10 cellular contexts compared by ENCODE assay signal in genomic region chr11:118786657-118787056, GRCh38. TPM values are rescaled to one million over a fixed set of nuclear protein-coding genes. Genes with fewer than 3 reads are reported as not detected.
DNase-seq lines count a peak whose midpoint lies in the region; ATAC-seq lines count a peak whose summit lies in the region.
"Had no signal": no experiment of that assay in that cellular context is flagged by ENCODE, and none has a peak within 500 bp of the region (broad histone marks: within the 10 kb centered on the region; RNA-seq: fewer than 3 reads in every experiment).

No MANE protein-coding gene starts in this region.

- H3K36me3 ChIP-seq in BLaER1 treated with 17β-estradiol and CSF1 and Interleukin-3, amounts not matched to agents 10 nM and 100 nM = peaks cover 47 to 76% (median 68%) of the 10 kb centered on the region in 11 experiments
- peaks cover 32% of the 10 kb centered on the region for H3K36me3 ChIP-seq in GM23248 (ENCODE audit: low read depth)
- H3K36me3 ChIP-seq in aorta (ENCODE audit: control insufficient read depth in 1 of 2, insufficient read depth in 2 of 2, low read length in 1 of 2) = no peaks in the 10 kb centered on the region

- H3K9me3 Mint-ChIP-seq in activated T-helper 2 cell treated with anti-CD3 and anti-CD28 coated beads, Interferon-gamma antibody, Interleukin-2, Interleukin-4, amounts not matched to agents 10 μg/mL and 5 μg/mL and 100 μg/mL, durations not matched to agents 14 hours and 24 hours and 36 hours = no peaks in the 10 kb centered on the region
- H3K9me3 Mint-ChIP-seq in naive thymus-derived CD8-positive, alpha-beta T cell = no peaks in the 10 kb centered on the region

- no peak for ATAC-seq in naive thymus-derived CD8-positive, alpha-beta T cell
- ATAC-seq in aorta (ENCODE audit: low FRiP score) = no peak

- WGBS in GM23248 (ENCODE audit: low coverage in 1 of 2, low lambda C conversion rate in 2 of 2, missing lambda C conversion rate in 2 of 2), 2 experiments = 30 to 49% methylated on average over 2 of the region's 2 CpGs
- WGBS in aorta, 2 donors = 49 to 58% methylated on average over 2 of the region's 2 CpGs

- peaks cover 32 to 54% (median 43%) of the 10 kb centered on the region in 10 experiments for H3K4me1 ChIP-seq in BLaER1 treated with 17β-estradiol and CSF1 and Interleukin-3, amounts not matched to agents 10 nM and 100 nM
- H3K4me1 ChIP-seq in GM23248 (ENCODE audit: insufficient read depth) = peaks cover 19% of the 10 kb centered on the region
- H3K4me1 ChIP-seq in aorta (ENCODE audit: control insufficient read depth in 1 of 2, insufficient read depth in 2 of 2, low read length in 2 of 2) = peaks cover 0 to 2% of the 10 kb centered on the region in 2 donors

- no peak overlapping the region; a peak in 1 of 22 replicates for H3K27ac ChIP-seq in BLaER1 treated with 17β-estradiol and CSF1 and Interleukin-3, amounts not matched to agents 10 nM and 100 nM
- peak overlapping the region; percentile 3; the same call in 1 of the 2 replicates for H3K27ac ChIP-seq in GM23248
- no peak overlapping the region for H3K27ac ChIP-seq in aorta (ENCODE audit: low read depth in 1 of 2, low read length in 2 of 2)
- H3K27ac ChIP-seq: KMS-11 had no signal

- no peak overlapping the region for H3K4me3 ChIP-seq in BLaER1 treated with 17β-estradiol and CSF1 and Interleukin-3, amounts not matched to agents 10 nM and 100 nM
- H3K4me3 ChIP-seq in GM23248 (no peak overlapping the region), aorta (ENCODE audit: low read length in 2 of 2) (no peak overlapping the region)

- H3K36me3 Mint-ChIP-seq in activated T-helper 2 cell treated with anti-CD3 and anti-CD28 coated beads, Interferon-gamma antibody, Interleukin-2, Interleukin-4, amounts not matched to agents 10 μg/mL and 5 μg/mL and 100 μg/mL, durations not matched to agents 14 hours and 24 hours and 36 hours (ENCODE audit: low read depth) = peaks cover 58% of the 10 kb centered on the region
- peaks cover 9 to 62% (median 14%) of the 10 kb centered on the region in 3 donors for H3K36me3 Mint-ChIP-seq in naive thymus-derived CD8-positive, alpha-beta T cell

- no peaks in the 10 kb centered on the region for H3K27me3 ChIP-seq in BLaER1 treated with 17β-estradiol and CSF1 and Interleukin-3, amounts not matched to agents 10 nM and 100 nM
- H3K27me3 ChIP-seq in GM23248 (replicated peaks; ENCODE audit: insufficient read depth) = no peaks in the 10 kb centered on the region
- H3K27me3 ChIP-seq in aorta (ENCODE audit: control insufficient read depth in 1 of 2, insufficient read depth in 2 of 2, low read length in 1 of 2) = no peaks in the 10 kb centered on the region

- POLR2A ChIA-PET in naive thymus-derived CD8-positive, alpha-beta T cell (lab: Charles Lee) = interaction anchor here (0.6 to 10.2 kb wide), 9 partner anchors 12 to 211 kb away, joined by 3 to 503 read pairs (median 4); partner anchors contain the start of gene CENATAC

- H3K9ac ChIP-seq in BLaER1 treated with 17β-estradiol and CSF1 and Interleukin-3, amounts not matched to agents 10 nM and 100 nM = peak overlapping the region in 8 of 11 experiments; percentile 4 to 38 (median 21); a peak in 11 of 22 replicates
- peak overlapping the region; percentile 2; the same call in 1 of the 2 replicates for H3K9ac ChIP-seq in GM23248
- H3K9ac ChIP-seq: KMS-11 had no signal

- no peaks in the 10 kb centered on the region for H3K27me3 Mint-ChIP-seq in activated T-helper 2 cell treated with anti-CD3 and anti-CD28 coated beads, Interferon-gamma antibody, Interleukin-2, Interleukin-4, amounts not matched to agents 10 μg/mL and 5 μg/mL and 100 μg/mL, durations not matched to agents 14 hours and 24 hours and 36 hours (ENCODE audit: low read depth)
- no peaks in the 10 kb centered on the region for H3K27me3 Mint-ChIP-seq in naive thymus-derived CD8-positive, alpha-beta T cell

- peak overlapping the region; percentile 39 to 99 (median 92); a peak in 21 of 22 replicates for H3K4me2 ChIP-seq in BLaER1 treated with 17β-estradiol and CSF1 and Interleukin-3, amounts not matched to agents 10 nM and 100 nM
- H3K4me2 ChIP-seq in GM23248 (ENCODE audit: unreplicated experiment) = peak overlapping the region; percentile 5
- H3K4me2 ChIP-seq: KMS-11 had no signal

- in situ Hi-C loops in GM23248 (cut with MboI) = no loop called here

- no peak overlapping the region for H2AFZ ChIP-seq in GM23248

- no peaks in the 10 kb centered on the region for H3K9me2 ChIP-seq in GM23248 (ENCODE audit: insufficient read depth)

- H3K4me3 Mint-ChIP-seq in activated T-helper 2 cell treated with anti-CD3 and anti-CD28 coated beads, Interferon-gamma antibody, Interleukin-2, Interleukin-4, amounts not matched to agents 10 μg/mL and 5 μg/mL and 100 μg/mL, durations not matched to agents 14 hours and 24 hours and 36 hours (ENCODE audit: low read depth) = peak overlapping the region; percentile 41
- H3K4me3 Mint-ChIP-seq in naive thymus-derived CD8-positive, alpha-beta T cell = peak overlapping the region; percentile 63 to 100 (median 82)

- no peak overlapping the region for H3K27ac Mint-ChIP-seq in activated T-helper 2 cell treated with anti-CD3 and anti-CD28 coated beads, Interferon-gamma antibody, Interleukin-2, Interleukin-4, amounts not matched to agents 10 μg/mL and 5 μg/mL and 100 μg/mL, durations not matched to agents 14 hours and 24 hours and 36 hours
- H3K27ac Mint-ChIP-seq in naive thymus-derived CD8-positive, alpha-beta T cell = peak overlapping the region; percentile 48 to 90 (median 80)

- peaks cover 82 to 87% (median 85%) of the 10 kb centered on the region in 11 experiments for H4K20me1 ChIP-seq in BLaER1 treated with 17β-estradiol and CSF1 and Interleukin-3, amounts not matched to agents 10 nM and 100 nM
- H4K20me1 ChIP-seq in GM23248 (ENCODE audit: insufficient read depth) = peaks cover 23% of the 10 kb centered on the region; the same call in 1 of the 2 replicates

- intact Hi-C loops in activated T-helper 2 cell treated with anti-CD3 and anti-CD28 coated beads, Interferon-gamma antibody, Interleukin-2, Interleukin-4, amounts not matched to agents 10 μg/mL and 5 μg/mL and 100 μg/mL, durations not matched to agents 14 hours and 24 hours and 36 hours (cut with micrococcal nuclease) = no loop called here
- intact Hi-C loops in aorta (cut with DNase I) = loop anchor here in 1 of 2 donors (5.0 kb wide), 1 partner anchor 141 kb away; the partner anchor contains the start of gene BCL9L

- no peaks in the 10 kb centered on the region for H3K9me3 ChIP-seq in BLaER1 treated with 17β-estradiol and CSF1 and Interleukin-3, amounts not matched to agents 10 nM and 100 nM (replicated peaks in 1 of 11)
- H3K9me3 ChIP-seq in GM23248 (ENCODE audit: low read depth) = no peaks in the 10 kb centered on the region
- H3K9me3 ChIP-seq in aorta (ENCODE audit: control insufficient read depth, low read length) = no peaks in the 10 kb centered on the region

- DNase-seq in GM23248 = peak; percentile 18
- no peak for DNase-seq in activated T-helper 2 cell treated with anti-CD3 and anti-CD28 coated beads, Interferon-gamma antibody, Interleukin-2, Interleukin-4, amounts not matched to agents 10 μg/mL and 5 μg/mL and 100 μg/mL, durations not matched to agents 14 hours and 24 hours and 36 hours (ENCODE audit: low spot score)
- no peak for DNase-seq in naive thymus-derived CD8-positive, alpha-beta T cell
- no peak for DNase-seq in aorta
- no peak for DNase-seq in OCI-M1 (lab: John Stamatoyannopoulos, UW)
- no peak for DNase-seq in dermis blood vessel endothelial cell
- DNase-seq in GM19238 (ENCODE audit: insufficient read length, low spot score) = no peak
- DNase-seq: anterior cingulate cortex had no signal

- peaks cover 91% of the 10 kb centered on the region for H3K79me2 ChIP-seq in GM23248 (ENCODE audit: insufficient read depth)

- H3F3A ChIP-seq in GM23248 (ENCODE audit: insufficient read depth) = peaks cover 30% of the 10 kb centered on the region

- peaks cover 32% of the 10 kb centered on the region for H3K4me1 Mint-ChIP-seq in activated T-helper 2 cell treated with anti-CD3 and anti-CD28 coated beads, Interferon-gamma antibody, Interleukin-2, Interleukin-4, amounts not matched to agents 10 μg/mL and 5 μg/mL and 100 μg/mL, durations not matched to agents 14 hours and 24 hours and 36 hours (ENCODE audit: low read depth)
- peaks cover 19 to 70% (median 46%) of the 10 kb centered on the region in 4 donors for H3K4me1 Mint-ChIP-seq in naive thymus-derived CD8-positive, alpha-beta T cell

RNA-seq across cellular contexts. Expression of gene DDX6, which starts 4.3 kb away (rescaled TPM):
- total RNA-seq in GM23248 (2014; rRNA removed; shearing (Covaris generic)) = 84.6 and 88.9 TPM in 2 replicates
- polyA plus RNA-seq in GM23248 (2016; fragmentation: Nextera tagmentation; extraction: Ambion mirVana) (20.9 and 21.3 TPM in 2 replicates), aorta (10 to 100 TPM; 20.3 to 27.8 TPM)
- total RNA-seq in activated T-helper 2 cell treated with anti-CD3 and anti-CD28 coated beads, Interferon-gamma antibody, Interleukin-2, Interleukin-4, amounts not matched to agents 10 μg/mL and 5 μg/mL and 100 μg/mL, durations not matched to agents 14 hours and 24 hours and 36 hours = 132 and 135 TPM in 2 replicates
- total RNA-seq in naive thymus-derived CD8-positive, alpha-beta T cell = 100 to 1,000 TPM; 334 to 340 TPM
- 100 to 1,000 TPM in 2 of 3 donors, 10 to 100 TPM in 1; 82.7 to 107 (median 106) TPM for polyA plus RNA-seq in naive thymus-derived CD8-positive, alpha-beta T cell
- total RNA-seq in aorta (100 to 1,000 TPM; 105 to 128 TPM), dermis blood vessel endothelial cell (131 and 184 TPM in 2 replicates)
